23 cellular contexts compared by ENCODE assay signal in the genomic region with DNA sequence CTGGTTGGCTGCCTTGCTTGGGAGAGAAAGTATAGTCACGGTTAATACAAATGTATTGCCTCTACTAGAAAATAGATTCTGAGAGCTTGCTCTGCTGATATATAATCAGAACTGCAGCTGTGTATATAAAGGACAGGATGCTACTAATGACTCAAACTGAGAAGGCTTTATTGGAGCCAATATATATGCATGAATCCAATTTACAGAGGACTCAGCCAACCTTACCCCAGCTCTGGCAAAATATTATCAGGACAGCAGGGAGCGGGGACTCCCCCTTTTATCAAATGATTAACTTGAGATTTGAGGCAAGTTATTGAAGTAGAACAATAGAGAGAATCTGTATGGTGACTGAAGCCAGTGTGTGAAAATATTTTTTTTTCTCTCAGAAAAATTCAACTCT.
DNase-seq lines count a peak whose midpoint lies in the region; ATAC-seq lines count a peak whose summit lies in the region.
"Had no signal": no experiment of that assay in that cellular context is flagged by ENCODE, and none has a peak within 500 bp of the region (broad histone marks: within the 10 kb centered on the region; RNA-seq: fewer than 3 reads in every experiment).

No MANE protein-coding gene starts in this region.

- no peak overlapping the region for H3K27ac Mint-ChIP-seq in activated naive CD4-positive, alpha-beta T cell treated with anti-CD3 and anti-CD28 coated beads, Interleukin-2, amount 50 U/mL, for 72 hours
- no peak overlapping the region for H3K27ac Mint-ChIP-seq in activated T-cell treated with anti-CD3 and anti-CD28 coated beads, Interleukin-2, amount 50 U/mL, for 24 hours
- H3K27ac Mint-ChIP-seq: activated CD4-positive, alpha-beta T cell treated with anti-CD3 and anti-CD28 coated beads, Interleukin-2, amount 10 ng/mL, durations not matched to agents 24 days and 14 days; activated CD8-positive, alpha-beta memory T cell treated with anti-CD3 and anti-CD28 coated beads, Interleukin-2, amount 10 ng/mL, durations not matched to agents 7 days and 5 days; activated naive CD8-positive, alpha-beta T cell treated with anti-CD3 and anti-CD28 coated beads for 36 hours; activated T-helper 2 cell treated with anti-CD3 and anti-CD28 coated beads, Interferon-gamma antibody, Interleukin-2, Interleukin-4, amounts not matched to agents 10 μg/mL and 5 μg/mL and 100 μg/mL, durations not matched to agents 14 hours and 24 hours and 36 hours; CD4-positive, alpha-beta memory T cell; mesothelial cell of epicardium; natural killer cell; stimulated activated naive CD8-positive, alpha-beta T cell treated with anti-CD3 and anti-CD28 coated beads, Interleukin-15, Interleukin-2, amounts not matched to agents 100 ng/mL and 50 ng/mL, for 24 hours; T-helper 17 cell had no signal

- H3K9me3 Mint-ChIP-seq in activated naive CD4-positive, alpha-beta T cell treated with anti-CD3 and anti-CD28 coated beads, Interleukin-2, amount 50 U/mL, for 72 hours, result peaks cover 3 to 8% of the 10 kb centered on the region in 2 donors
- no peaks in the 10 kb centered on the region for H3K9me3 Mint-ChIP-seq in activated T-cell treated with anti-CD3 and anti-CD28 coated beads, Interleukin-2, amount 50 U/mL, for 24 hours
- H3K9me3 Mint-ChIP-seq: activated CD4-positive, alpha-beta T cell treated with anti-CD3 and anti-CD28 coated beads, Interleukin-2, amount 10 ng/mL, durations not matched to agents 24 days and 14 days; activated T-helper 2 cell treated with anti-CD3 and anti-CD28 coated beads, Interferon-gamma antibody, Interleukin-2, Interleukin-4, amounts not matched to agents 10 μg/mL and 5 μg/mL and 100 μg/mL, durations not matched to agents 14 hours and 24 hours and 36 hours; stimulated activated naive CD8-positive, alpha-beta T cell treated with anti-CD3 and anti-CD28 coated beads, Interleukin-15, Interleukin-2, amounts not matched to agents 100 ng/mL and 50 ng/mL, for 24 hours had no signal

- no peaks in the 10 kb centered on the region for H3K27me3 Mint-ChIP-seq in activated T-cell treated with anti-CD3 and anti-CD28 coated beads, Interleukin-2, amount 50 U/mL, for 24 hours
- H3K27me3 Mint-ChIP-seq: activated CD4-positive, alpha-beta T cell treated with anti-CD3 and anti-CD28 coated beads, Interleukin-2, amount 10 ng/mL, durations not matched to agents 24 days and 14 days; activated CD8-positive, alpha-beta memory T cell treated with anti-CD3 and anti-CD28 coated beads, Interleukin-2, amount 10 ng/mL, durations not matched to agents 7 days and 5 days; activated naive CD8-positive, alpha-beta T cell treated with anti-CD3 and anti-CD28 coated beads for 36 hours; central memory CD8-positive, alpha-beta T cell; stimulated activated naive CD8-positive, alpha-beta T cell treated with anti-CD3 and anti-CD28 coated beads, Interleukin-15, Interleukin-2, amounts not matched to agents 100 ng/mL and 50 ng/mL, for 24 hours; T-helper 17 cell had no signal

- no peaks in the 10 kb centered on the region for H3K36me3 Mint-ChIP-seq in activated naive CD4-positive, alpha-beta T cell treated with anti-CD3 and anti-CD28 coated beads, Interleukin-2, amount 50 U/mL, for 72 hours
- no peaks in the 10 kb centered on the region for H3K36me3 Mint-ChIP-seq in activated T-cell treated with anti-CD3 and anti-CD28 coated beads, Interleukin-2, amount 50 U/mL, for 24 hours (ENCODE audit: low read depth)
- H3K36me3 Mint-ChIP-seq: activated CD8-positive, alpha-beta memory T cell treated with anti-CD3 and anti-CD28 coated beads, Interleukin-2, amount 10 ng/mL, durations not matched to agents 7 days and 5 days; activated naive CD8-positive, alpha-beta T cell treated with anti-CD3 and anti-CD28 coated beads for 36 hours; CD4-positive, alpha-beta memory T cell; mesothelial cell of epicardium had no signal

- H3K4me3 Mint-ChIP-seq in activated T-cell treated with anti-CD3 and anti-CD28 coated beads, Interleukin-2, amount 50 U/mL, for 24 hours, result no peak overlapping the region
- H3K4me3 Mint-ChIP-seq: activated CD4-positive, alpha-beta T cell treated with anti-CD3 and anti-CD28 coated beads, Interleukin-2, amount 10 ng/mL, durations not matched to agents 24 days and 14 days; activated CD8-positive, alpha-beta memory T cell treated with anti-CD3 and anti-CD28 coated beads, Interleukin-2, amount 10 ng/mL, durations not matched to agents 7 days and 5 days; activated naive CD8-positive, alpha-beta T cell treated with anti-CD3 and anti-CD28 coated beads for 36 hours; CD4-positive, alpha-beta memory T cell; central memory CD8-positive, alpha-beta T cell; mesothelial cell of epicardium; natural killer cell; stimulated activated naive CD8-positive, alpha-beta T cell treated with anti-CD3 and anti-CD28 coated beads, Interleukin-15, Interleukin-2, amounts not matched to agents 100 ng/mL and 50 ng/mL, for 24 hours; T-helper 17 cell had no signal

- H3K4me1 Mint-ChIP-seq in activated T-cell treated with anti-CD3 and anti-CD28 coated beads, Interleukin-2, amount 50 U/mL, for 24 hours (ENCODE audit: low read depth), result no peaks in the 10 kb centered on the region
- H3K4me1 Mint-ChIP-seq: activated CD4-positive, alpha-beta T cell treated with anti-CD3 and anti-CD28 coated beads, Interleukin-2, amount 10 ng/mL, durations not matched to agents 24 days and 14 days; activated CD8-positive, alpha-beta memory T cell treated with anti-CD3 and anti-CD28 coated beads, Interleukin-2, amount 10 ng/mL, durations not matched to agents 7 days and 5 days; activated naive CD8-positive, alpha-beta T cell treated with anti-CD3 and anti-CD28 coated beads for 36 hours; CD4-positive, alpha-beta memory T cell; central memory CD8-positive, alpha-beta T cell; mesothelial cell of epicardium; natural killer cell; T-helper 17 cell had no signal

- DNase-seq in NCI-H345 (lab: John Stamatoyannopoulos, UW) (peak; percentile 17), anterior cingulate cortex (lab: John Stamatoyannopoulos, UW) (no peak)
- no peak for DNase-seq in activated naive CD4-positive, alpha-beta T cell treated with anti-CD3 and anti-CD28 coated beads, Interleukin-2, amount 50 U/mL, for 72 hours (ENCODE audit: low spot score in 2 of 2)
- DNase-seq in activated T-cell treated with anti-CD3 and anti-CD28 coated beads, Interleukin-2, amount 50 U/mL, for 24 hours, result no peak
- DNase-seq: activated CD4-positive, alpha-beta T cell treated with anti-CD3 and anti-CD28 coated beads, Interleukin-2, amount 10 ng/mL, durations not matched to agents 24 days and 14 days; activated CD8-positive, alpha-beta memory T cell treated with anti-CD3 and anti-CD28 coated beads, Interleukin-2, amount 10 ng/mL, durations not matched to agents 7 days and 5 days; activated naive CD8-positive, alpha-beta T cell treated with anti-CD3 and anti-CD28 coated beads for 36 hours; CD4-positive, alpha-beta memory T cell; dorsolateral prefrontal cortex; left lung; natural killer cell; NCI-H1930; pancreas; right cardiac atrium; stimulated activated CD4-positive, alpha-beta T cell treated with anti-CD3 and anti-CD28 coated beads, Interleukin-4, amount 100 ng/mL, for 4 hours; T-helper 17 cell had no signal

- ATAC-seq in GM19468 (IDR thresholded peaks at IDR 0.05; ENCODE audit: extremely low read depth, unreplicated experiment) (peak; percentile 46), HG03108 (IDR thresholded peaks at IDR 0.05; ENCODE audit: unreplicated experiment) (peak; percentile 54), GM19035 (IDR thresholded peaks at IDR 0.05; ENCODE audit: unreplicated experiment) (no peak)
- ATAC-seq in activated naive CD4-positive, alpha-beta T cell treated with anti-CD3 and anti-CD28 coated beads, Interleukin-2, amount 50 U/mL, for 72 hours, result no peak
- ATAC-seq: activated CD8-positive, alpha-beta memory T cell treated with anti-CD3 and anti-CD28 coated beads, Interleukin-2, amount 10 ng/mL, durations not matched to agents 7 days and 5 days; left lung; natural killer cell; pancreas; right cardiac atrium; T-helper 17 cell had no signal

Comparison
In these comparisons a context has a peak if more than half of its experiments do, and no peak if none do; other contexts are left out.
1. ATAC-seq: peak in GM19468 (single experiment) and HG03108 (single experiment); none in activated naive CD4-positive, alpha-beta T cell treated with anti-CD3 and anti-CD28 coated beads, Interleukin-2, amount 50 U/mL, for 72 hours (0 of 2) and GM19035 (single experiment).